In genomic region chrY:12733625-12734024, GRCh38 we compare ENCODE assay signal across 12 cellular contexts. TPM values are rescaled to one million over a fixed set of nuclear protein-coding genes. Genes with fewer than 3 reads are reported as not detected.
DNase-seq lines count a peak whose midpoint lies in the region; ATAC-seq, FAIRE-seq and TF ChIP-seq lines count a peak whose summit lies in the region.
"Had no signal": no experiment of that assay in that cellular context is flagged by ENCODE, and none has a peak within 500 bp of the region (broad histone marks: within the 10 kb centered on the region; RNA-seq: fewer than 3 reads in every experiment).

No MANE protein-coding gene starts in this region.

- H3K4me1 Mint-ChIP-seq in activated naive CD4-positive, alpha-beta T cell treated with anti-CD3 and anti-CD28 coated beads for 36 hours (ENCODE audit: low read depth) = peaks cover 8% of the 10 kb centered on the region
- peaks cover 9% of the 10 kb centered on the region for H3K4me1 Mint-ChIP-seq in stimulated activated naive CD8-positive, alpha-beta T cell treated with anti-CD3 and anti-CD28 coated beads, Interleukin-15, amount 100 ng/mL, for 72 hours

- H3K4me2 ChIP-seq in PC-3 (ENCODE audit: low read length) = no peak overlapping the region

- intact Hi-C loops in activated naive CD4-positive, alpha-beta T cell treated with anti-CD3 and anti-CD28 coated beads for 36 hours (cut with micrococcal nuclease) = loop anchor here (2.0 to 10.0 kb wide), 3 partner anchors 71 to 179 kb away; partner anchors contain the start of gene DDX3Y
- intact Hi-C loops in PC-3 (cut with micrococcal nuclease) = no loop called here

- TF ChIP-seq CTCF in epithelial cell of esophagus (IDR thresholded peaks at IDR 0.05; ENCODE audit: insufficient read depth, low read depth, low read length, missing control alignments) = no peak
- no peak for TF ChIP-seq CTCF in PC-3 (conservative IDR thresholded peaks at IDR 0.05; ENCODE audit: low read depth, low read length)

- POLR2A ChIA-PET in PC-3 (lab: Charles Lee; ENCODE audit: unreplicated experiment) = no interaction called here

- no peaks in the 10 kb centered on the region for H3K4me1 ChIP-seq in PC-3 (ENCODE audit: insufficient read depth, low read length)

- DNase-seq in activated naive CD4-positive, alpha-beta T cell treated with anti-CD3 and anti-CD28 coated beads for 36 hours = peak; percentile 71
- DNase-seq in activated naive CD4-positive, alpha-beta T cell (lab: John Stamatoyannopoulos, UW) = no peak
- DNase-seq in epithelial cell of esophagus (ENCODE audit: low read depth) = peak; percentile 76
- peak; percentile 23 to 80 for DNase-seq in stimulated activated naive CD8-positive, alpha-beta T cell treated with anti-CD3 and anti-CD28 coated beads, Interleukin-15, amount 100 ng/mL, for 72 hours
- DNase-seq in PC-3 = no peak
- DNase-seq in cerebellar nuclear complex (lab: John Stamatoyannopoulos, UW) = no peak
- DNase-seq in HTR-8/SVneo (ENCODE audit: insufficient read length, low spot score) = no peak
- DNase-seq: effector CD8-positive, alpha-beta T cell; NCI-H1105; substantia nigra; T-helper 9 cell had no signal

- no peaks in the 10 kb centered on the region for H3K9me3 ChIP-seq in PC-3 (ENCODE audit: low read length)

- ATAC-seq in HG03460 (IDR thresholded peaks at IDR 0.05; ENCODE audit: unreplicated experiment) = peak; percentile 80
- ATAC-seq in stimulated activated naive CD8-positive, alpha-beta T cell treated with anti-CD3 and anti-CD28 coated beads, Interleukin-15, amount 100 ng/mL, for 72 hours = peak; percentile 100
- no peak for ATAC-seq in PC-3

- no peaks in the 10 kb centered on the region for H3K27me3 ChIP-seq in PC-3 (ENCODE audit: low read length)

- H3K4me3 Mint-ChIP-seq in activated naive CD4-positive, alpha-beta T cell treated with anti-CD3 and anti-CD28 coated beads for 36 hours = no peak overlapping the region
- H3K4me3 Mint-ChIP-seq in stimulated activated naive CD8-positive, alpha-beta T cell treated with anti-CD3 and anti-CD28 coated beads, Interleukin-15, amount 100 ng/mL, for 72 hours = no peak overlapping the region

- no peaks in the 10 kb centered on the region for H3F3A ChIP-seq in PC-3 (ENCODE audit: low read length, unreplicated experiment)

- BruUV-seq in PC-3 (replicated peaks; lab: Mats Ljungman, UMichigan) = no TSS peak

- H2AFZ ChIP-seq in PC-3 (ENCODE audit: low read length) = no peak overlapping the region

- no peaks in the 10 kb centered on the region for H3K9me3 Mint-ChIP-seq in activated naive CD4-positive, alpha-beta T cell treated with anti-CD3 and anti-CD28 coated beads for 36 hours
- H3K9me3 Mint-ChIP-seq in stimulated activated naive CD8-positive, alpha-beta T cell treated with anti-CD3 and anti-CD28 coated beads, Interleukin-15, amount 100 ng/mL, for 72 hours = no peaks in the 10 kb centered on the region

- no peak overlapping the region for H3K9ac ChIP-seq in PC-3 (ENCODE audit: low read length)

- no peak for FAIRE-seq in HTR-8/SVneo (lab: Jason Lieb, UNC)

- CTCF ChIA-PET in activated naive CD4-positive, alpha-beta T cell treated with anti-CD3 and anti-CD28 coated beads for 36 hours (lab: Charles Lee) = interaction anchor here (1.2 kb wide), 1 partner anchor 201 kb away, joined by 4 read pairs; no protein-coding TSS in a partner anchor
- CTCF ChIA-PET in PC-3 (lab: Charles Lee) = no interaction called here

- H3K79me2 ChIP-seq in PC-3 (ENCODE audit: low read length) = no peaks in the 10 kb centered on the region

- H4K20me1 ChIP-seq in PC-3 (ENCODE audit: low read length) = no peaks in the 10 kb centered on the region

- H3K36me3 ChIP-seq in PC-3 (ENCODE audit: low read depth, low read length) = no peaks in the 10 kb centered on the region

- H3K36me3 Mint-ChIP-seq in activated naive CD4-positive, alpha-beta T cell treated with anti-CD3 and anti-CD28 coated beads for 36 hours (ENCODE audit: low read depth) = peaks cover 18% of the 10 kb centered on the region

- H3K27me3 Mint-ChIP-seq in activated naive CD4-positive, alpha-beta T cell treated with anti-CD3 and anti-CD28 coated beads for 36 hours (ENCODE audit: low read depth) = no peaks in the 10 kb centered on the region
- H3K27me3 Mint-ChIP-seq in stimulated activated naive CD8-positive, alpha-beta T cell treated with anti-CD3 and anti-CD28 coated beads, Interleukin-15, amount 100 ng/mL, for 72 hours = no peaks in the 10 kb centered on the region

- H3K9me2 ChIP-seq in PC-3 (replicated peaks; ENCODE audit: low read length) = no peaks in the 10 kb centered on the region

- no peak overlapping the region for H3K27ac Mint-ChIP-seq in activated naive CD4-positive, alpha-beta T cell treated with anti-CD3 and anti-CD28 coated beads for 36 hours
- H3K27ac Mint-ChIP-seq in stimulated activated naive CD8-positive, alpha-beta T cell treated with anti-CD3 and anti-CD28 coated beads, Interleukin-15, amount 100 ng/mL, for 72 hours = peak overlapping the region; percentile 85 to 89

- no peak overlapping the region for H3K27ac ChIP-seq in PC-3 (ENCODE audit: low read length)

- no peak overlapping the region for H3K4me3 ChIP-seq in epithelial cell of esophagus (ENCODE audit: low read length)
- no peak overlapping the region for H3K4me3 ChIP-seq in PC-3 (ENCODE audit: low read length)

RNA-seq across cellular contexts. Expression of gene USP9Y, which starts 32.6 kb away (rescaled TPM):
- total RNA-seq in activated naive CD4-positive, alpha-beta T cell treated with anti-CD3 and anti-CD28 coated beads for 36 hours = 10 to 100 TPM; 12.7 to 14.6 TPM
- not detected in 2 replicates for total RNA-seq in PC-3 (2014; rRNA removed)

Comparison
In these comparisons a context has a peak if more than half of its experiments do, and no peak if none do; other contexts are left out.
1. DNase-seq: peak in activated naive CD4-positive, alpha-beta T cell treated with anti-CD3 and anti-CD28 coated beads for 36 hours (single experiment), epithelial cell of esophagus (single experiment) and stimulated activated naive CD8-positive, alpha-beta T cell treated with anti-CD3 and anti-CD28 coated beads, Interleukin-15, amount 100 ng/mL, for 72 hours (2 of 2); none in activated naive CD4-positive, alpha-beta T cell (0 of 4), PC-3 (single experiment), cerebellar nuclear complex (0 of 2) and HTR-8/SVneo (single experiment).